Comparison of ENCODE assay signal across 8 cellular contexts in genomic region chr3:58577269-58577821, GRCh38. TPM values are rescaled to one million over a fixed set of nuclear protein-coding genes. Genes with fewer than 3 reads are reported as not detected.
A peak's percentile ranks its signal among the peaks of the same experiment; 100 is the strongest.
DNase-seq lines count a peak whose midpoint lies in the region; ATAC-seq, FAIRE-seq and TF ChIP-seq lines count a peak whose summit lies in the region.

Gene FAM107A, minus strand, starts transcription at chr3:58577391. Its CDS starts 7,531 bp downstream, at chr3:58569860.

- H2AFZ ChIP-seq in astrocyte (ENCODE audit: low read depth, low read length) (peak within 1 kb of the TSS; percentile 68), osteoblast (ENCODE audit: low read length) (peak within 1 kb of the TSS; percentile 56)

- H3K9me3 ChIP-seq in astrocyte (ENCODE audit: insufficient read depth, low read depth, low read length) (no peaks in the 10 kb centered on the region), heart left ventricle (no peaks in the 10 kb centered on the region), osteoblast (ENCODE audit: low read depth, low read length) (no peaks in the 10 kb centered on the region)

- H3K4me3 ChIP-seq in astrocyte (ENCODE audit: insufficient read depth, low read depth, low read length) (no peak within 1 kb of the TSS), heart left ventricle (peak within 1 kb of the TSS; percentile 26 to 67 (median 52)), osteoblast (ENCODE audit: insufficient read depth, low read length) (no peak within 1 kb of the TSS)

- H3K27me3 ChIP-seq in astrocyte (ENCODE audit: insufficient read depth, low read length) (peaks cover 6% of the 10 kb centered on the region), heart left ventricle (no peaks in the 10 kb centered on the region), osteoblast (ENCODE audit: insufficient read depth, low read length) (peaks cover 8% of the 10 kb centered on the region)

- peaks cover 3% of the 10 kb centered on the region for H3K9me3 Mint-ChIP-seq in astrocyte (ENCODE audit: unreplicated experiment)

- intact Hi-C loops in heart left ventricle (cut with DNase I) = loop anchor here in 1 of 10 donors (1.0 kb wide), 1 partner anchor 8 kb away; no protein-coding TSS in a partner anchor

- no peaks in the 10 kb centered on the region for H3K36me3 Mint-ChIP-seq in astrocyte (ENCODE audit: low read depth, unreplicated experiment)

- no peak within 1 kb of the TSS for H3K4me3 Mint-ChIP-seq in astrocyte (ENCODE audit: unreplicated experiment)

- no peak within 1 kb of the TSS for H3K27ac ChIP-seq in astrocyte (ENCODE audit: low read depth, low read length)
- H3K27ac ChIP-seq in heart left ventricle = peak within 1 kb of the TSS; percentile 78 to 99 (median 90)
- no peak within 1 kb of the TSS for H3K27ac ChIP-seq in osteoblast (ENCODE audit: low read depth, low read length)

- WGBS in heart left ventricle, 4 donors = 14 to 28% (median 21%) methylated on average over 12 of the region's 12 CpGs

- ATAC-seq in heart left ventricle (peak; percentile 66 to 82 (median 76)), HG03280 (IDR thresholded peaks at IDR 0.05; ENCODE audit: unreplicated experiment) (no peak), HG03039 (IDR thresholded peaks at IDR 0.05; ENCODE audit: unreplicated experiment) (no peak)

- H3K27ac Mint-ChIP-seq in astrocyte (ENCODE audit: unreplicated experiment) = no peak within 1 kb of the TSS

- no peaks in the 10 kb centered on the region for H4K20me1 ChIP-seq in astrocyte (ENCODE audit: insufficient read depth, low read length)
- H4K20me1 ChIP-seq in osteoblast (ENCODE audit: insufficient read depth, low read length) = no peaks in the 10 kb centered on the region

- peaks cover 6% of the 10 kb centered on the region for H3K4me1 Mint-ChIP-seq in astrocyte (ENCODE audit: low read depth, unreplicated experiment)

- peaks cover 16% of the 10 kb centered on the region for H3K4me1 ChIP-seq in astrocyte (ENCODE audit: insufficient read depth, low read length)
- H3K4me1 ChIP-seq in heart left ventricle = peaks cover 0 to 67% (median 35%) of the 10 kb centered on the region in 12 donors
- peaks cover 6% of the 10 kb centered on the region for H3K4me1 ChIP-seq in osteoblast (ENCODE audit: insufficient read depth, low read length)

- H3K79me2 ChIP-seq in astrocyte (ENCODE audit: insufficient read depth, low read length) (no peaks in the 10 kb centered on the region), osteoblast (ENCODE audit: insufficient read depth, low read length) (no peaks in the 10 kb centered on the region)

- TF ChIP-seq CTCF in astrocyte (IDR thresholded peaks at IDR 0.05; ENCODE audit: insufficient read depth, low read depth, low read length) (no peak), heart left ventricle (IDR thresholded peaks at IDR 0.05) (peak in 8 of 12 donors; percentile 22 to 52 (median 36)), osteoblast (IDR thresholded peaks at IDR 0.05; ENCODE audit: extremely low read depth, low read depth, low read length) (peak; percentile 26)

- H3K36me3 ChIP-seq in astrocyte (ENCODE audit: insufficient read depth, low read length) = no peaks in the 10 kb centered on the region
- no peaks in the 10 kb centered on the region for H3K36me3 ChIP-seq in heart left ventricle
- H3K36me3 ChIP-seq in osteoblast (ENCODE audit: insufficient read depth, low read length) = no peaks in the 10 kb centered on the region

- peak within 1 kb of the TSS; percentile 77 for H3K4me2 ChIP-seq in astrocyte (ENCODE audit: low read length)
- H3K4me2 ChIP-seq in osteoblast (ENCODE audit: insufficient read depth, low read length) = peak within 1 kb of the TSS; percentile 7

- peak in 1 of 2 donors; percentile 57 for TF ChIP-seq POLR2A in heart left ventricle (IDR thresholded peaks at IDR 0.05)

- peaks cover 21% of the 10 kb centered on the region for H3K27me3 Mint-ChIP-seq in astrocyte (ENCODE audit: low read depth, unreplicated experiment)

- peak within 1 kb of the TSS; percentile 32 for H3K9ac ChIP-seq in astrocyte (ENCODE audit: low read length)

- peak; percentile 66 for DNase-seq in AG08396 (ENCODE audit: low spot score)
- DNase-seq in astrocyte (ENCODE audit: low read depth) = peak; percentile 60
- peak in 4 of 5 donors; percentile 62 to 76 (median 65) for DNase-seq in heart left ventricle
- peak; percentile 77 for DNase-seq in osteoblast (ENCODE audit: insufficient read length, low spot score, missing footprints)
- DNase-seq in activated CD4-positive, CD25-positive, alpha-beta regulatory T cell (lab: John Stamatoyannopoulos, UW) = no peak
- DNase-seq in activated naive CD4-positive, alpha-beta T cell treated with anti-CD3 and anti-CD28 coated beads, Interleukin-2, amount 50 U/mL, for 16 hours = no peak

- peak; percentile 13 for FAIRE-seq in astrocyte (lab: Jason Lieb, UNC)

RNA-seq across cellular contexts. Expression of gene FAM107A, which starts in this region (rescaled TPM):
- not detected in 2 replicates for total RNA-seq in astrocyte
- 100 to 1,000 TPM in 3 of 9 donors, 10 to 100 TPM in 6; 24.6 to 144 (median 62.5) TPM for total RNA-seq in heart left ventricle
- polyA plus RNA-seq in heart left ventricle = 10 to 100 TPM; 39.2 to 47.9 TPM
- total RNA-seq in osteoblast = not detected in 2 replicates

Comparison
In these comparisons a context has a peak if more than half of its experiments do, and no peak if none do; other contexts are left out.
1. RNA of gene FAM107A (total RNA-seq): 24.6 to 144 TPM in heart left ventricle; not detected in astrocyte and not detected in osteoblast; every median in the first group is over 10 times any median in the second.
2. Peak in DNase-seq, H3K9ac ChIP-seq and H3K4me2 ChIP-seq in astrocyte; RNA of the gene not detected or under 1 TPM.
3. Peak in DNase-seq and H3K4me2 ChIP-seq in osteoblast; RNA of the gene not detected or under 1 TPM.
4. DNase-seq: peak in AG08396 (single experiment) and heart left ventricle (4 of 5); none in activated CD4-positive, CD25-positive, alpha-beta regulatory T cell (0 of 4) and activated naive CD4-positive, alpha-beta T cell treated with anti-CD3 and anti-CD28 coated beads, Interleukin-2, amount 50 U/mL, for 16 hours (single experiment).
5. H3K27ac ChIP-seq: peak in heart left ventricle (12 of 12); none in astrocyte (single experiment) and osteoblast (single experiment).
6. H3K4me3 ChIP-seq: peak in heart left ventricle (12 of 12); none in astrocyte (single experiment) and osteoblast (single experiment).
7. ATAC-seq: peak in heart left ventricle (4 of 4); none in HG03280 (single experiment) and HG03039 (single experiment).